Comparison of ENCODE assay signal across 18 cellular contexts in the genomic region with DNA sequence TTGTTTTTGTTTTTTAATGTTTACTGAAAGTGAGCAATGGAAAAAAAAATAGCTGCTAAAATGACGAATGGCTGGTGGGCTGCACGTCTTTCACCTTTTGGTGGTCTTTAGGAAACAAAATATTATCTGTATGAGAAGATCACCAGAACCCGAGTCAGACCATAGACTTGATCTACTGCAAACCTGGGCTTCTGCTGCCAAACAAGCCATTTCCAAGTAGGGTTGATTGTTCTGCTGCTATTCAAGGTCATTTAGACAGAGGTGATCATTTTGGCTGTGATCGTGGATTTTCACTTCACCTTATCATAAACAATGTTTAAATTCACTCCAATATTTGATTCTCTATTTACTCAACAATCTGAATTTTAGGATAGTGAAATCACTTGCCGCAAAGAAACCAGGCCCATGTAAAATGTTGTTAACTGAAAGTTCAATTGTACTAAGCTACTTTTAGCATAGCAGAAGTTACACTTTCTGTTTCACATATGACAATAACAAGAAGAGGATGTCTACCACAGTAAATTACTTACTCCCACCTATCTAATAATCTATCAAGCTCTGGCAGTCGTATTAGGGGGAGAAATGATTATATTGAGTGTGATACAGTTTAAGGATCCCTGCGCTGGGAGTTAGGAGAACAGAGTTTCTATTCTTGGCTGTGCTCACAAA.
DNase-seq lines count a peak whose midpoint lies in the region; ATAC-seq and TF ChIP-seq lines count a peak whose summit lies in the region.
"Had no signal": no experiment of that assay in that cellular context is flagged by ENCODE, and none has a peak within 500 bp of the region (broad histone marks: within the 10 kb centered on the region; RNA-seq: fewer than 3 reads in every experiment).

No MANE protein-coding gene starts in this region.

- no peak overlapping the region for H3K4me3 ChIP-seq in GM23338
- H3K4me3 ChIP-seq: lower lobe of right lung had no signal

- no peaks in the 10 kb centered on the region for H3K27me3 Mint-ChIP-seq in GM23338 (ENCODE audit: insufficient read depth, low read depth, poor library complexity)
- H3K27me3 Mint-ChIP-seq in WTC11 (ENCODE audit: low read depth): no peaks in the 10 kb centered on the region

- peaks cover 16% of the 10 kb centered on the region for H3K4me1 ChIP-seq in GM23338 (ENCODE audit: insufficient read depth)
- H3K4me1 ChIP-seq: lower lobe of right lung had no signal

- POLR2A ChIA-PET in WTC11 (lab: Charles Lee): no interaction called here

- ATAC-seq in GM19372 (IDR thresholded peaks at IDR 0.05; ENCODE audit: low read depth, unreplicated experiment) (peak; percentile 70), GM23338 (no peak), HG03342 (IDR thresholded peaks at IDR 0.05; ENCODE audit: unreplicated experiment) (peak; percentile 87), WTC11 (no peak)
- ATAC-seq: lower lobe of right lung; natural killer cell treated with Interleukin-12 subunit alpha and Interleukin-12 subunit beta and Interleukin-15 and Interleukin-18, amount 100 ng/mL, for 72 hours had no signal

- TF ChIP-seq CTCF in GM13976 (IDR thresholded peaks at IDR 0.05; ENCODE audit: borderline replicate concordance, control extremely low read depth, extremely low read depth, insufficient read depth, missing control alignments): no peak
- no peak for TF ChIP-seq CTCF in GM23338 (conservative IDR thresholded peaks at IDR 0.05; ENCODE audit: low read depth in 2 of 2)
- TF ChIP-seq CTCF in WTC11 (IDR thresholded peaks at IDR 0.05): no peak

- H4K20me1 ChIP-seq in GM23338 (replicated peaks; ENCODE audit: insufficient read depth): no peaks in the 10 kb centered on the region

- H3K36me3 Mint-ChIP-seq in GM23338 (ENCODE audit: low read depth) (no peaks in the 10 kb centered on the region), WTC11 (no peaks in the 10 kb centered on the region)
- H3K36me3 Mint-ChIP-seq: natural killer cell treated with Interleukin-12 subunit alpha and Interleukin-12 subunit beta and Interleukin-15 and Interleukin-18, amount 100 ng/mL, for 72 hours had no signal

- H3K9me3 Mint-ChIP-seq in GM23338 (no peaks in the 10 kb centered on the region), WTC11 (no peaks in the 10 kb centered on the region)
- H3K9me3 Mint-ChIP-seq: activated T-helper 2 cell treated with anti-CD3 and anti-CD28 coated beads, Interferon-gamma antibody, Interleukin-2, Interleukin-4, amounts not matched to agents 10 μg/mL and 5 μg/mL and 100 μg/mL, durations not matched to agents 14 hours and 24 hours and 36 hours; natural killer cell treated with Interleukin-12 subunit alpha and Interleukin-12 subunit beta and Interleukin-15 and Interleukin-18, amount 100 ng/mL, for 72 hours had no signal

- in situ Hi-C loops in GM13976 (cut with MboI; ENCODE audit: low sequenced_read_pairs, unreplicated experiment): no loop called here

- H3F3A ChIP-seq in GM23338 (replicated peaks; ENCODE audit: low read depth): no peaks in the 10 kb centered on the region

- DNase-seq in GM13976 (ENCODE audit: low spot score) (peak; percentile 10), GM23338 (ENCODE audit: low spot score) (no peak), amygdala (lab: John Stamatoyannopoulos, UW) (no peak), NCI-H2171 (lab: John Stamatoyannopoulos, UW) (no peak), WTC11 (ENCODE audit: low spot score) (no peak), D341Med (ENCODE audit: low spot score) (no peak)
- DNase-seq: activated CD4-positive, alpha-beta T cell treated with anti-CD3 and anti-CD28 coated beads, Interleukin-2, amount 50 U/mL, for 48 hours; DMS 273 treated with DMSO at 0.1 percent for 48 hours; lower lobe of right lung; NCI-H1105; NCI-H524; retina; T-helper 2 cell had no signal

- no peak overlapping the region for H3K27ac ChIP-seq in GM23338 (ENCODE audit: low read depth)
- H3K27ac ChIP-seq: lower lobe of right lung, RWPE1 had no signal

- CTCF ChIA-PET in WTC11 (lab: Charles Lee): no interaction called here

- no peak overlapping the region for H3K4me2 ChIP-seq in GM23338

- H3K4me1 Mint-ChIP-seq in GM23338: peaks cover 18% of the 10 kb centered on the region
- H3K4me1 Mint-ChIP-seq in WTC11: peaks cover 18% of the 10 kb centered on the region

- H3K79me2 ChIP-seq in GM23338 (replicated peaks; ENCODE audit: insufficient read depth): no peaks in the 10 kb centered on the region

- H3K36me3 ChIP-seq in GM23338 (ENCODE audit: insufficient read depth): no peaks in the 10 kb centered on the region
- H3K36me3 ChIP-seq: lower lobe of right lung had no signal

- H3K9me2 ChIP-seq in GM23338 (ENCODE audit: insufficient read depth): no peaks in the 10 kb centered on the region

- H3K27ac Mint-ChIP-seq in GM23338: peak overlapping the region; percentile 40; the same call in 1 of the 2 replicates
- H3K27ac Mint-ChIP-seq in WTC11: no peak overlapping the region
- H3K27ac Mint-ChIP-seq: activated T-helper 2 cell treated with anti-CD3 and anti-CD28 coated beads, Interferon-gamma antibody, Interleukin-2, Interleukin-4, amounts not matched to agents 10 μg/mL and 5 μg/mL and 100 μg/mL, durations not matched to agents 14 hours and 24 hours and 36 hours; natural killer cell treated with Interleukin-12 subunit alpha and Interleukin-12 subunit beta and Interleukin-15 and Interleukin-18, amount 100 ng/mL, for 72 hours had no signal

- H2AFZ ChIP-seq in GM23338: no peak overlapping the region

- no peaks in the 10 kb centered on the region for H3K27me3 ChIP-seq in GM23338 (ENCODE audit: insufficient read depth)

- H3K4me3 Mint-ChIP-seq in GM23338: no peak overlapping the region
- H3K4me3 Mint-ChIP-seq in WTC11: no peak overlapping the region
- H3K4me3 Mint-ChIP-seq: natural killer cell treated with Interleukin-12 subunit alpha and Interleukin-12 subunit beta and Interleukin-15 and Interleukin-18, amount 100 ng/mL, for 72 hours had no signal

TF ChIP-seq in GM23338, 12 proteins besides CTCF, POLR2A, EP300 and RAD21:
- TF ChIP-seq, protein P1, sequence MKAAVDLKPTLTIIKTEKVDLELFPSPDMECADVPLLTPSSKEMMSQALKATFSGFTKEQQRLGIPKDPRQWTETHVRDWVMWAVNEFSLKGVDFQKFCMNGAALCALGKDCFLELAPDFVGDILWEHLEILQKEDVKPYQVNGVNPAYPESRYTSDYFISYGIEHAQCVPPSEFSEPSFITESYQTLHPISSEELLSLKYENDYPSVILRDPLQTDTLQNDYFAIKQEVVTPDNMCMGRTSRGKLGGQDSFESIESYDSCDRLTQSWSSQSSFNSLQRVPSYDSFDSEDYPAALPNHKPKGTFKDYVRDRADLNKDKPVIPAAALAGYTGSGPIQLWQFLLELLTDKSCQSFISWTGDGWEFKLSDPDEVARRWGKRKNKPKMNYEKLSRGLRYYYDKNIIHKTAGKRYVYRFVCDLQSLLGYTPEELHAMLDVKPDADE (IDR thresholded peaks at IDR 0.05): no peak
- no peak for TF ChIP-seq CREB1 (CRISPR knock-in tag; IDR thresholded peaks at IDR 0.05; ENCODE audit: low read depth)
- no peak for TF ChIP-seq ZNF114 (CRISPR knock-in tag; IDR thresholded peaks at IDR 0.05)
- no peak for TF ChIP-seq JUNB (IDR thresholded peaks at IDR 0.05; ENCODE audit: unreplicated experiment)
TF ChIP-seq in GM23338: peak in this region for 0.

TF ChIP-seq in WTC11, 78 proteins besides CTCF, POLR2A, EP300 and RAD21 (continues in another document):
- TF ChIP-seq MXD4 (CRISPR knock-in tag; IDR thresholded peaks at IDR 0.05; ENCODE audit: borderline replicate concordance) (no peak), CREB1 (CRISPR knock-in tag; IDR thresholded peaks at IDR 0.05) (no peak), HMGA2 (CRISPR knock-in tag; IDR thresholded peaks at IDR 0.05) (no peak), CBFB (CRISPR knock-in tag; IDR thresholded peaks at IDR 0.05; ENCODE audit: low read depth) (no peak), ZNF219 (CRISPR knock-in tag; IDR thresholded peaks at IDR 0.05; ENCODE audit: borderline replicate concordance) (no peak), RELA (CRISPR knock-in tag; IDR thresholded peaks at IDR 0.05; ENCODE audit: borderline replicate concordance) (no peak), FOXK1 (CRISPR knock-in tag; IDR thresholded peaks at IDR 0.05) (no peak), ELF4 (CRISPR knock-in tag; IDR thresholded peaks at IDR 0.05; ENCODE audit: low read depth) (no peak), ATF1 (CRISPR knock-in tag; IDR thresholded peaks at IDR 0.05) (no peak)
- TF ChIP-seq, protein P2, sequence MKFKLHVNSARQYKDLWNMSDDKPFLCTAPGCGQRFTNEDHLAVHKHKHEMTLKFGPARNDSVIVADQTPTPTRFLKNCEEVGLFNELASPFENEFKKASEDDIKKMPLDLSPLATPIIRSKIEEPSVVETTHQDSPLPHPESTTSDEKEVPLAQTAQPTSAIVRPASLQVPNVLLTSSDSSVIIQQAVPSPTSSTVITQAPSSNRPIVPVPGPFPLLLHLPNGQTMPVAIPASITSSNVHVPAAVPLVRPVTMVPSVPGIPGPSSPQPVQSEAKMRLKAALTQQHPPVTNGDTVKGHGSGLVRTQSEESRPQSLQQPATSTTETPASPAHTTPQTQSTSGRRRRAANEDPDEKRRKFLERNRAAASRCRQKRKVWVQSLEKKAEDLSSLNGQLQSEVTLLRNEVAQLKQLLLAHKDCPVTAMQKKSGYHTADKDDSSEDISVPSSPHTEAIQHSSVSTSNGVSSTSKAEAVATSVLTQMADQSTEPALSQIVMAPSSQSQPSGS (CRISPR knock-in tag; IDR thresholded peaks at IDR 0.05; ENCODE audit: borderline replicate concordance, low read depth): no peak
- TF ChIP-seq, protein P3, sequence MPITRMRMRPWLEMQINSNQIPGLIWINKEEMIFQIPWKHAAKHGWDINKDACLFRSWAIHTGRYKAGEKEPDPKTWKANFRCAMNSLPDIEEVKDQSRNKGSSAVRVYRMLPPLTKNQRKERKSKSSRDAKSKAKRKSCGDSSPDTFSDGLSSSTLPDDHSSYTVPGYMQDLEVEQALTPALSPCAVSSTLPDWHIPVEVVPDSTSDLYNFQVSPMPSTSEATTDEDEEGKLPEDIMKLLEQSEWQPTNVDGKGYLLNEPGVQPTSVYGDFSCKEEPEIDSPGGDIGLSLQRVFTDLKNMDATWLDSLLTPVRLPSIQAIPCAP (CRISPR knock-in tag; IDR thresholded peaks at IDR 0.05): no peak
- TF ChIP-seq, protein P4, sequence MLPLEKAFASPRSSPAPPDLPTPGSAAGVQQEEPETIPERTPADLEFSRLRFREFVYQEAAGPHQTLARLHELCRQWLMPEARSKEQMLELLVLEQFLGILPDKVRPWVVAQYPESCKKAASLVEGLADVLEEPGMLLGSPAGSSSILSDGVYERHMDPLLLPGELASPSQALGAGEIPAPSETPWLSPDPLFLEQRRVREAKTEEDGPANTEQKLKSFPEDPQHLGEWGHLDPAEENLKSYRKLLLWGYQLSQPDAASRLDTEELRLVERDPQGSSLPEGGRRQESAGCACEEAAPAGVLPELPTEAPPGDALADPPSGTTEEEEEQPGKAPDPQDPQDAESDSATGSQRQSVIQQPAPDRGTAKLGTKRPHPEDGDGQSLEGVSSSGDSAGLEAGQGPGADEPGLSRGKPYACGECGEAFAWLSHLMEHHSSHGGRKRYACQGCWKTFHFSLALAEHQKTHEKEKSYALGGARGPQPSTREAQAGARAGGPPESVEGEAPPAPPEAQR (CRISPR knock-in tag; IDR thresholded peaks at IDR 0.05): no peak

Comparison
In these comparisons a context has a peak if more than half of its experiments do, and no peak if none do; other contexts are left out.
1. ATAC-seq: peak in GM19372 (single experiment) and HG03342 (single experiment); none in GM23338 (single experiment) and WTC11 (single experiment).